In genomic region chr1:87450615-87451209, GRCh38 we compare ENCODE assay signal across 9 cellular contexts.
DNase-seq lines count a peak whose midpoint lies in the region; ATAC-seq and TF ChIP-seq lines count a peak whose summit lies in the region.
"Had no signal": no experiment of that assay in that cellular context is flagged by ENCODE, and none has a peak within 500 bp of the region (broad histone marks: within the 10 kb centered on the region; RNA-seq: fewer than 3 reads in every experiment).

No MANE protein-coding gene starts in this region.

- POLR2A ChIA-PET in PC-9 (lab: Charles Lee; ENCODE audit: unreplicated experiment) = no interaction called here

- in situ Hi-C loops in transverse colon (cut with MboI; ENCODE audit: low pct_ligation_motif_present in 1 of 4, low pct_unique_long_range_greater_than_20kb in 1 of 4, low sequenced_read_pairs in 3 of 4) = no loop called here

- H3K4me1 ChIP-seq in PC-9 (replicated peaks; ENCODE audit: insufficient read depth) (no peaks in the 10 kb centered on the region), colonic mucosa (no peaks in the 10 kb centered on the region), transverse colon (peaks cover 8 to 14% (median 11%) of the 10 kb centered on the region in 4 donors)
- H3K4me1 ChIP-seq: testis had no signal

- no peak overlapping the region for H2AFZ ChIP-seq in PC-9

- 70 to 85% methylated on average over 3 to 8 of the region's 8 CpGs for WGBS in transverse colon (ENCODE audit: low coverage in 1 of 2), 2 donors

- no peaks in the 10 kb centered on the region for H3K27me3 ChIP-seq in PC-9 (ENCODE audit: insufficient read depth, low read depth)
- no peaks in the 10 kb centered on the region for H3K27me3 ChIP-seq in colonic mucosa
- H3K27me3 ChIP-seq in transverse colon = no peaks in the 10 kb centered on the region
- H3K27me3 ChIP-seq: testis had no signal

- H3K9ac ChIP-seq in colonic mucosa (ENCODE audit: low read depth in 2 of 2, low read length in 2 of 2) = no peak overlapping the region

- no peak for ATAC-seq in GM21737 (IDR thresholded peaks at IDR 0.05; ENCODE audit: unreplicated experiment)
- ATAC-seq in GM18502 (IDR thresholded peaks at IDR 0.05; ENCODE audit: poor library complexity, unreplicated experiment) = no peak

- H3K9me3 ChIP-seq in PC-9 (ENCODE audit: insufficient read depth, low read depth) (peaks cover 6% of the 10 kb centered on the region; the same call in 1 of the 2 replicates), colonic mucosa (no peaks in the 10 kb centered on the region), transverse colon (no peaks in the 10 kb centered on the region)
- H3K9me3 ChIP-seq: testis had no signal

- no peak overlapping the region for H3K27ac ChIP-seq in PC-9
- H3K27ac ChIP-seq in colonic mucosa = no peak overlapping the region
- H3K27ac ChIP-seq in transverse colon = peak overlapping the region in 1 of 4 donors; percentile 62
- H3K27ac ChIP-seq: testis had no signal

- H3K4me3 ChIP-seq in PC-9 (no peak overlapping the region), colonic mucosa (no peak overlapping the region), transverse colon (no peak overlapping the region)
- H3K4me3 ChIP-seq: testis had no signal

- TF ChIP-seq EP300 in transverse colon (IDR thresholded peaks at IDR 0.05; ENCODE audit: low read depth) = no peak

- no peaks in the 10 kb centered on the region for H4K20me1 ChIP-seq in PC-9 (ENCODE audit: insufficient read depth)

- H3K9me2 ChIP-seq in PC-9 (ENCODE audit: insufficient read depth) = no peaks in the 10 kb centered on the region

- BruUV-seq in PC-9 (replicated peaks; lab: Mats Ljungman, UMichigan) = no TSS peak

- DNase-seq in stimulated activated CD4-positive, alpha-beta T cell treated with anti-CD3 and anti-CD28 coated beads, Interleukin-15, amount 100 ng/mL, for 24 hours = peak; percentile 14
- no peak for DNase-seq in stimulated activated CD4-positive, alpha-beta T cell treated with anti-CD3 and anti-CD28 coated beads, Interleukin-1b, Interleukin-23, amount 100 ng/mL, for 48 hours
- DNase-seq in PC-9 = no peak
- peak; percentile 39 for DNase-seq in colonic mucosa
- peak; percentile 44 for DNase-seq in transverse colon
- DNase-seq in DMS114 treated with DMSO at 0.1 percent for 48 hours (lab: John Stamatoyannopoulos, UW; ENCODE audit: unreplicated experiment) = no peak
- DNase-seq: testis had no signal

- TF ChIP-seq CTCF in PC-9 (conservative IDR thresholded peaks at IDR 0.05) (no peak), colonic mucosa (IDR thresholded peaks at IDR 0.05) (no peak), transverse colon (IDR thresholded peaks at IDR 0.05) (no peak)

- no peaks in the 10 kb centered on the region for H3F3A ChIP-seq in PC-9 (ENCODE audit: insufficient read depth, low read depth)

- no peak for TF ChIP-seq POLR2A in transverse colon (IDR thresholded peaks at IDR 0.05)

- no peaks in the 10 kb centered on the region for H3K79me2 ChIP-seq in PC-9 (ENCODE audit: low read depth)

- H3K36me3 ChIP-seq in PC-9 (ENCODE audit: low read depth) (no peaks in the 10 kb centered on the region), colonic mucosa (no peaks in the 10 kb centered on the region), transverse colon (no peaks in the 10 kb centered on the region)

- peak overlapping the region; percentile 10; the same call in 1 of the 2 replicates for H3K4me2 ChIP-seq in PC-9

- CTCF ChIA-PET in PC-9 (lab: Charles Lee) = no interaction called here

- intact Hi-C loops in PC-9 (cut with micrococcal nuclease; ENCODE audit: unreplicated experiment) (no loop called here), colonic mucosa (cut with DNase I) (no loop called here), transverse colon (cut with DNase I; ENCODE audit: low total_unique reads) (no loop called here)

Comparison
In these comparisons a context has a peak if more than half of its experiments do, and no peak if none do; other contexts are left out.
1. DNase-seq: peak in stimulated activated CD4-positive, alpha-beta T cell treated with anti-CD3 and anti-CD28 coated beads, Interleukin-15, amount 100 ng/mL, for 24 hours (single experiment), colonic mucosa (single experiment) and transverse colon (single experiment); none in stimulated activated CD4-positive, alpha-beta T cell treated with anti-CD3 and anti-CD28 coated beads, Interleukin-1b, Interleukin-23, amount 100 ng/mL, for 48 hours (single experiment), PC-9 (0 of 2) and DMS114 treated with DMSO at 0.1 percent for 48 hours (single experiment).